ENCODE assay signal across 1 cellular context in the genomic region with DNA sequence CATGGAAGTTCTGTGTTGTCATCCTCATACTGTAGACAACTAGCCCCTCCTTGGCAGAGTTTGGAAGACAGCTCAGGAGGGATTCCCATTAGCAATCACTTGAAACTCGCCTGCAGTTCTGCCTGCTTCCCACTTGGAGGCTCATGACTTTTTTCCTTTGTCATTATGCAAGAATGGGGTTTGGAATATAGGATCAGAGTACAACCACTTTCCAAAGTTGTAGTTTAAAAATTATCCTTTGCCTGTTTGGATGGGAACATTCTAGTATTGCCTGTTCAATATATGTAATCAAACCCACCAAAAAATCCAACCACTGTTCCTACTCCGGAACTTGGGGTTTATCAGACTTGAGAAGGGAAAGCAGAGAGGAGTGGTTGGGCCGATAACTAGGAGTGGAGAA.
TF ChIP-seq lines count a peak whose summit lies in the region.

No MANE protein-coding gene starts in this region.

TF ChIP-seq in GM23338, 12 proteins besides CTCF, POLR2A, EP300 and RAD21 (continued from another document):
- TF ChIP-seq EZH2phosphoT487 (IDR thresholded peaks at IDR 0.05; ENCODE audit: unreplicated experiment), result no peak
- no peak for TF ChIP-seq POLR2AphosphoS5 (IDR thresholded peaks at IDR 0.05; ENCODE audit: low read depth)
